In the genomic region with DNA sequence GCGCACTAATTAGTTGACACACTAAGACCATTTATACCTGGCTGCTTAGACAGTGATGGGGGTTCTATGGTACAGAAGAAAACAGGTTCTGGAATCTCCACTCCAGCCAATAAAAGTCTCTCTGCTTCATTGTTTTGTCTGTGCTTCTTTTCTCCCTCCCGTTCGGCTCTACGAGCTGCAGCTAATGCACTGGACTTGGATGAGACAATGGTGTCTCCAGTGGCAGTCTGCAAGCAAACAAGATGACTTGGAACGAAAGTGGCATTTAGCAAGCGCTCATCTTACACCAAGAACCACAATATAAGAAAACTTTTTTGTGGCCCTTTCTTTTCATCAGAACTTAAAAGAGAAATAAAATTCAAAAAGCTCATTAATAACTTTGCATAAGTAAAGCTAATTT, we compare ENCODE assay signal across 17 cellular contexts. TPM values are rescaled to one million over a fixed set of nuclear protein-coding genes. Genes with fewer than 3 reads are reported as not detected.
DNase-seq lines count a peak whose midpoint lies in the region; ATAC-seq and TF ChIP-seq lines count a peak whose summit lies in the region.
"Had no signal": no experiment of that assay in that cellular context is flagged by ENCODE, and none has a peak within 500 bp of the region (broad histone marks: within the 10 kb centered on the region; RNA-seq: fewer than 3 reads in every experiment).

No MANE protein-coding gene starts in this region.

- no peaks in the 10 kb centered on the region for H3K4me1 ChIP-seq in lower lobe of right lung
- H3K4me1 ChIP-seq: BLaER1 treated with 17β-estradiol and CSF1 and Interleukin-3, amounts not matched to agents 10 nM and 100 nM had no signal

- no peaks in the 10 kb centered on the region for H3K4me1 Mint-ChIP-seq in stimulated activated effector memory CD8-positive, alpha-beta T cell treated with anti-CD3 and anti-CD28 coated beads, Interleukin-12 subunit alpha, Interleukin-12 subunit beta, amount 100 ng/mL, for 72 hours
- H3K4me1 Mint-ChIP-seq: B cell, GM23338 had no signal

- peak; percentile 68 for DNase-seq in Ammon's horn (ENCODE audit: low spot score)
- peak; percentile 73 for DNase-seq in globus pallidus (ENCODE audit: low spot score)
- DNase-seq in medulla oblongata (ENCODE audit: extremely low spot score): peak; percentile 72
- peak; percentile 35 for DNase-seq in putamen (ENCODE audit: low spot score)
- no peak for DNase-seq in stimulated activated effector memory CD8-positive, alpha-beta T cell treated with anti-CD3 and anti-CD28 coated beads, Interleukin-12 subunit alpha, Interleukin-12 subunit beta, amount 100 ng/mL, for 72 hours (ENCODE audit: low spot score in 2 of 2)
- no peak for DNase-seq in activated T-cell treated with anti-CD3 and anti-CD28 coated beads for 4 hours
- DNase-seq in lower lobe of right lung: no peak
- DNase-seq in Kasumi-1 (lab: John Stamatoyannopoulos, UW): no peak
- DNase-seq: 8988T; CD8-positive, alpha-beta T cell; DMS 273 treated with DMSO at 0.1 percent for 48 hours; DMS53; GDM1; HCEC 1CT had no signal

- no peak for ATAC-seq in stimulated activated effector memory CD8-positive, alpha-beta T cell treated with anti-CD3 and anti-CD28 coated beads, Interleukin-12 subunit alpha, Interleukin-12 subunit beta, amount 100 ng/mL, for 72 hours
- ATAC-seq in lower lobe of right lung: no peak
- ATAC-seq: CD8-positive, alpha-beta T cell; GM23338 had no signal

- no peak overlapping the region for H3K27ac Mint-ChIP-seq in stimulated activated effector memory CD8-positive, alpha-beta T cell treated with anti-CD3 and anti-CD28 coated beads, Interleukin-12 subunit alpha, Interleukin-12 subunit beta, amount 100 ng/mL, for 72 hours
- H3K27ac Mint-ChIP-seq: B cell; CD8-positive, alpha-beta T cell; GM23338 had no signal

- H3K36me3 Mint-ChIP-seq in stimulated activated effector memory CD8-positive, alpha-beta T cell treated with anti-CD3 and anti-CD28 coated beads, Interleukin-12 subunit alpha, Interleukin-12 subunit beta, amount 100 ng/mL, for 72 hours: peaks cover 97% of the 10 kb centered on the region

- H3K9me3 ChIP-seq in lower lobe of right lung: no peaks in the 10 kb centered on the region
- H3K9me3 ChIP-seq: BLaER1 treated with 17β-estradiol and CSF1 and Interleukin-3, amounts not matched to agents 10 nM and 100 nM had no signal

- no peak overlapping the region for H3K27ac ChIP-seq in lower lobe of right lung
- H3K27ac ChIP-seq: BLaER1 treated with 17β-estradiol and CSF1 and Interleukin-3, amounts not matched to agents 10 nM and 100 nM had no signal

- no peaks in the 10 kb centered on the region for H3K27me3 ChIP-seq in lower lobe of right lung (ENCODE audit: low read depth)
- H3K27me3 ChIP-seq: BLaER1 treated with 17β-estradiol and CSF1 and Interleukin-3, amounts not matched to agents 10 nM and 100 nM had no signal

- no peaks in the 10 kb centered on the region for H3K9me3 Mint-ChIP-seq in stimulated activated effector memory CD8-positive, alpha-beta T cell treated with anti-CD3 and anti-CD28 coated beads, Interleukin-12 subunit alpha, Interleukin-12 subunit beta, amount 100 ng/mL, for 72 hours
- H3K9me3 Mint-ChIP-seq: CD8-positive, alpha-beta T cell; GM23338 had no signal

- TF ChIP-seq CTCF in lower lobe of right lung (IDR thresholded peaks at IDR 0.05): no peak

- peaks cover 75% of the 10 kb centered on the region for H3K36me3 ChIP-seq in lower lobe of right lung

- intact Hi-C loops in lower lobe of right lung (cut with DNase I): no loop called here

- H3K4me3 ChIP-seq in lower lobe of right lung: no peak overlapping the region
- H3K4me3 ChIP-seq: BLaER1 treated with 17β-estradiol and CSF1 and Interleukin-3, amounts not matched to agents 10 nM and 100 nM; GM23338 had no signal

- no peak overlapping the region for H3K4me3 Mint-ChIP-seq in stimulated activated effector memory CD8-positive, alpha-beta T cell treated with anti-CD3 and anti-CD28 coated beads, Interleukin-12 subunit alpha, Interleukin-12 subunit beta, amount 100 ng/mL, for 72 hours
- H3K4me3 Mint-ChIP-seq: B cell; CD8-positive, alpha-beta T cell; GM23338 had no signal

RNA-seq across cellular contexts. Expression of a gene that starts 30.2 kb away (rescaled TPM):
- total RNA-seq in lower lobe of right lung: 19.8 TPM

RNA-seq across cellular contexts. Expression of a gene that starts 30.3 kb away (rescaled TPM):
- 51.7 TPM for total RNA-seq in lower lobe of right lung

RNA-seq across cellular contexts. Expression of a gene that starts 51.7 kb away (rescaled TPM):
- 355 TPM for total RNA-seq in lower lobe of right lung

Comparison
In these comparisons a context has a peak if more than half of its experiments do, and no peak if none do; other contexts are left out.
1. DNase-seq: peak in Ammon's horn (single experiment), globus pallidus (single experiment), medulla oblongata (single experiment) and putamen (single experiment); none in stimulated activated effector memory CD8-positive, alpha-beta T cell treated with anti-CD3 and anti-CD28 coated beads, Interleukin-12 subunit alpha, Interleukin-12 subunit beta, amount 100 ng/mL, for 72 hours (0 of 2), activated T-cell treated with anti-CD3 and anti-CD28 coated beads for 4 hours (single experiment), lower lobe of right lung (single experiment) and Kasumi-1 (0 of 2).